In genomic region chr3:55494976-55495375, GRCh38 we compare ENCODE assay signal across 39 cellular contexts. TPM values are rescaled to one million over a fixed set of nuclear protein-coding genes. Genes with fewer than 3 reads are reported as not detected.
"Had no signal": no experiment of that assay in that cellular context is flagged by ENCODE, and none has a peak within 500 bp of the region (broad histone marks: within the 10 kb centered on the region; RNA-seq: fewer than 3 reads in every experiment).

No MANE protein-coding gene starts in this region.

- H3K36me3 Mint-ChIP-seq: activated CD4-positive, alpha-beta memory T cell treated with anti-CD3 and anti-CD28 coated beads for 36 hours; activated naive CD4-positive, alpha-beta T cell treated with anti-CD3 and anti-CD28 coated beads, Interleukin-2, amount 10 ng/mL, durations not matched to agents 7 days and 5 days; activated naive CD4-positive, alpha-beta T cell treated with anti-CD3 and anti-CD28 coated beads, Interleukin-2, amount 50 U/mL, for 24 hours; activated naive CD8-positive, alpha-beta T cell; activated naive CD8-positive, alpha-beta T cell treated with anti-CD3 and anti-CD28 coated beads, Interleukin-2, amount 10 ng/mL, durations not matched to agents 7 days and 5 days; brain had no signal

- H3K27me3 ChIP-seq: ascending aorta, cardiac muscle cell had no signal

- FAIRE-seq: bronchial epithelial cell, TTC549 had no signal

- H3K4me1 Mint-ChIP-seq: activated B cell treated with CpG ODN at 0.5 μM for 24 hours; activated CD4-positive, alpha-beta T cell treated with anti-CD3 and anti-CD28 coated beads, Interleukin-2, amount 10 ng/mL, durations not matched to agents 24 days and 14 days; activated naive CD4-positive, alpha-beta T cell treated with anti-CD3 and anti-CD28 coated beads, Interleukin-2, amount 10 ng/mL, durations not matched to agents 7 days and 5 days; activated naive CD4-positive, alpha-beta T cell treated with anti-CD3 and anti-CD28 coated beads, Interleukin-2, amount 50 U/mL, for 24 hours; activated naive CD8-positive, alpha-beta T cell treated with anti-CD3 and anti-CD28 coated beads, Interleukin-2, amount 10 ng/mL, durations not matched to agents 7 days and 5 days; activated naive CD8-positive, alpha-beta T cell treated with anti-CD3 and anti-CD28 coated beads, Interleukin-2, amount 50 U/mL, for 24 hours; central memory CD8-positive, alpha-beta T cell had no signal

- H3K27ac ChIP-seq: ascending aorta, cardiac muscle cell, VCaP had no signal

- H3K9me3 ChIP-seq: ascending aorta had no signal

- DNase-seq: activated B cell treated with CpG ODN at 0.5 μM for 24 hours; activated CD4-positive, alpha-beta memory T cell treated with anti-CD3 and anti-CD28 coated beads for 36 hours; activated CD4-positive, alpha-beta T cell treated with anti-CD3 and anti-CD28 coated beads for 4 hours; activated CD4-positive, alpha-beta T cell treated with anti-CD3 and anti-CD28 coated beads, Interleukin-2, amount 10 ng/mL, durations not matched to agents 24 days and 14 days; activated CD4-positive, alpha-beta T cell treated with anti-CD3 and anti-CD28 coated beads, Interleukin-2, amount 50 U/mL, for 1 hour; activated CD4-positive, alpha-beta T cell treated with anti-CD3 and anti-CD28 coated beads, Interleukin-2, amount 50 U/mL, for 4 hours; activated CD4-positive, CD25-positive, alpha-beta regulatory T cell treated with anti-CD3 and anti-CD28 coated beads, Interleukin-2, amount 50 U/mL, for 72 hours; activated CD8-positive, alpha-beta memory T cell treated with anti-CD3 and anti-CD28 coated beads, Interleukin-2, amount 50 U/mL, for 4 hours; activated CD8-positive, alpha-beta T cell treated with anti-CD3 and anti-CD28 coated beads for 36 hours; activated effector memory CD4-positive, alpha-beta T cell treated with Interleukin-2 at 50 U/mL for 16 hours; activated gamma-delta T cell; activated naive CD4-positive, alpha-beta T cell treated with anti-CD3 and anti-CD28 coated beads, Interleukin-2, amount 10 ng/mL, durations not matched to agents 7 days and 5 days; activated naive CD4-positive, alpha-beta T cell treated with Interleukin-2 at 50 U/mL for 16 hours; activated naive CD8-positive, alpha-beta T cell treated with anti-CD3 and anti-CD28 coated beads, Interleukin-2, amount 10 ng/mL, durations not matched to agents 7 days and 5 days; activated naive CD8-positive, alpha-beta T cell treated with anti-CD3 and anti-CD28 coated beads, Interleukin-2, amount 50 U/mL, for 24 hours; activated T-cell treated with anti-CD3 and anti-CD28 coated beads for 4 hours; activated T-cell treated with anti-CD3 and anti-CD28 coated beads, Interleukin-2, amount 50 U/mL, for 1 hour; activated T-cell treated with anti-CD3 and anti-CD28 coated beads, Interleukin-2, amount 50 U/mL, for 4 hours; activated T-cell treated with anti-CD3 and anti-CD28 coated beads, Interleukin-2, amount 50 U/mL, for 72 hours; amygdala; anterior cingulate cortex; caudate nucleus; cerebellar nuclear complex; T-helper 2 cell; T-helper 9 cell had no signal

- H3K4me3 Mint-ChIP-seq: activated B cell treated with CpG ODN at 0.5 μM for 24 hours; activated CD4-positive, alpha-beta memory T cell treated with anti-CD3 and anti-CD28 coated beads for 36 hours; activated CD4-positive, alpha-beta T cell treated with anti-CD3 and anti-CD28 coated beads, Interleukin-2, amount 10 ng/mL, durations not matched to agents 24 days and 14 days; activated CD8-positive, alpha-beta T cell treated with anti-CD3 and anti-CD28 coated beads for 36 hours; activated naive CD4-positive, alpha-beta T cell treated with anti-CD3 and anti-CD28 coated beads, Interleukin-2, amount 10 ng/mL, durations not matched to agents 7 days and 5 days; activated naive CD4-positive, alpha-beta T cell treated with anti-CD3 and anti-CD28 coated beads, Interleukin-2, amount 50 U/mL, for 24 hours; activated naive CD8-positive, alpha-beta T cell; activated naive CD8-positive, alpha-beta T cell treated with anti-CD3 and anti-CD28 coated beads, Interleukin-2, amount 10 ng/mL, durations not matched to agents 7 days and 5 days; activated naive CD8-positive, alpha-beta T cell treated with anti-CD3 and anti-CD28 coated beads, Interleukin-2, amount 50 U/mL, for 24 hours; activated T-cell treated with anti-CD3 and anti-CD28 coated beads, Interleukin-2, amount 50 U/mL, for 4 hours; activated T-cell treated with anti-CD3 and anti-CD28 coated beads, Interleukin-2, amount 50 U/mL, for 72 hours; activated T-helper 1 cell treated with anti-CD3 and anti-CD28 coated beads, Interleukin-12 subunit alpha, Interleukin-12 subunit beta, Interleukin-2, Interleukin-4 antibody, amounts not matched to agents 30 ng/mL and 10 ng/mL and 1 ng/mL, durations not matched to agents 14 hours and 24 hours and 36 hours; central memory CD8-positive, alpha-beta T cell; T-helper 1 cell treated with Interleukin-12 subunit alpha and Interleukin-12 subunit beta and Interleukin-4 antibody, amounts not matched to agents 30 μg/mL and 1 μg/mL, for 36 hours; T-helper 2 cell treated with Interferon-gamma antibody and Interleukin-4, amounts not matched to agents 5 μg/mL and 100 μg/mL, for 36 hours had no signal

- H3K4me3 ChIP-seq: ascending aorta, cardiac muscle cell had no signal

- H3K36me3 ChIP-seq: ascending aorta, cardiac muscle cell had no signal

- H3K27ac Mint-ChIP-seq: activated B cell treated with CpG ODN at 0.5 μM for 24 hours; activated CD4-positive, alpha-beta memory T cell treated with anti-CD3 and anti-CD28 coated beads for 36 hours; activated CD4-positive, alpha-beta T cell treated with anti-CD3 and anti-CD28 coated beads, Interleukin-2, amount 10 ng/mL, durations not matched to agents 24 days and 14 days; activated CD8-positive, alpha-beta T cell treated with anti-CD3 and anti-CD28 coated beads for 36 hours; activated naive CD4-positive, alpha-beta T cell treated with anti-CD3 and anti-CD28 coated beads, Interleukin-2, amount 10 ng/mL, durations not matched to agents 7 days and 5 days; activated naive CD4-positive, alpha-beta T cell treated with anti-CD3 and anti-CD28 coated beads, Interleukin-2, amount 50 U/mL, for 24 hours; activated naive CD8-positive, alpha-beta T cell; activated naive CD8-positive, alpha-beta T cell treated with anti-CD3 and anti-CD28 coated beads, Interleukin-2, amount 10 ng/mL, durations not matched to agents 7 days and 5 days; activated naive CD8-positive, alpha-beta T cell treated with anti-CD3 and anti-CD28 coated beads, Interleukin-2, amount 50 U/mL, for 24 hours; activated T-cell treated with anti-CD3 and anti-CD28 coated beads, Interleukin-2, amount 50 U/mL, for 72 hours; activated T-helper 1 cell treated with anti-CD3 and anti-CD28 coated beads, Interleukin-12 subunit alpha, Interleukin-12 subunit beta, Interleukin-2, Interleukin-4 antibody, amounts not matched to agents 30 ng/mL and 10 ng/mL and 1 ng/mL, durations not matched to agents 14 hours and 24 hours and 36 hours; activated T-helper 2 cell treated with anti-CD3 and anti-CD28 coated beads, Interferon-gamma antibody, Interleukin-2, Interleukin-4, amounts not matched to agents 10 μg/mL and 5 μg/mL and 100 μg/mL, durations not matched to agents 14 hours and 24 hours and 36 hours; brain; T-helper 1 cell treated with Interleukin-12 subunit alpha and Interleukin-12 subunit beta and Interleukin-4 antibody, amounts not matched to agents 30 μg/mL and 1 μg/mL, for 36 hours; T-helper 2 cell treated with Interferon-gamma antibody and Interleukin-4, amounts not matched to agents 5 μg/mL and 100 μg/mL, for 36 hours had no signal

- H3K4me1 ChIP-seq: ascending aorta had no signal

- ATAC-seq: activated CD8-positive, alpha-beta T cell treated with anti-CD3 and anti-CD28 coated beads for 36 hours; activated naive CD8-positive, alpha-beta T cell treated with anti-CD3 and anti-CD28 coated beads, Interleukin-2, amount 50 U/mL, for 24 hours; activated T-cell treated with anti-CD3 and anti-CD28 coated beads, Interleukin-2, amount 50 U/mL, for 4 hours; activated T-cell treated with anti-CD3 and anti-CD28 coated beads, Interleukin-2, amount 50 U/mL, for 72 hours had no signal

- H3K9me3 Mint-ChIP-seq: activated B cell treated with CpG ODN at 0.5 μM for 24 hours; activated CD4-positive, alpha-beta memory T cell treated with anti-CD3 and anti-CD28 coated beads for 36 hours; activated CD4-positive, alpha-beta T cell treated with anti-CD3 and anti-CD28 coated beads, Interleukin-2, amount 10 ng/mL, durations not matched to agents 24 days and 14 days; activated CD8-positive, alpha-beta T cell treated with anti-CD3 and anti-CD28 coated beads for 36 hours; activated naive CD4-positive, alpha-beta T cell treated with anti-CD3 and anti-CD28 coated beads, Interleukin-2, amount 10 ng/mL, durations not matched to agents 7 days and 5 days; activated naive CD8-positive, alpha-beta T cell treated with anti-CD3 and anti-CD28 coated beads, Interleukin-2, amount 10 ng/mL, durations not matched to agents 7 days and 5 days; activated naive CD8-positive, alpha-beta T cell treated with anti-CD3 and anti-CD28 coated beads, Interleukin-2, amount 50 U/mL, for 24 hours; activated T-cell treated with anti-CD3 and anti-CD28 coated beads, Interleukin-2, amount 50 U/mL, for 4 hours; activated T-cell treated with anti-CD3 and anti-CD28 coated beads, Interleukin-2, amount 50 U/mL, for 72 hours; activated T-helper 1 cell treated with anti-CD3 and anti-CD28 coated beads, Interleukin-12 subunit alpha, Interleukin-12 subunit beta, Interleukin-2, Interleukin-4 antibody, amounts not matched to agents 30 ng/mL and 10 ng/mL and 1 ng/mL, durations not matched to agents 14 hours and 24 hours and 36 hours; activated T-helper 2 cell treated with anti-CD3 and anti-CD28 coated beads, Interferon-gamma antibody, Interleukin-2, Interleukin-4, amounts not matched to agents 10 μg/mL and 5 μg/mL and 100 μg/mL, durations not matched to agents 14 hours and 24 hours and 36 hours; T-helper 1 cell treated with Interleukin-12 subunit alpha and Interleukin-12 subunit beta and Interleukin-4 antibody, amounts not matched to agents 30 μg/mL and 1 μg/mL, for 36 hours; T-helper 2 cell treated with Interferon-gamma antibody and Interleukin-4, amounts not matched to agents 5 μg/mL and 100 μg/mL, for 36 hours had no signal

RNA-seq across cellular contexts. Expression of gene WNT5A, which starts 7.9 kb away (rescaled TPM):
- total RNA-seq: activated B cell treated with CpG ODN at 0.5 μM for 24 hours; activated CD4-positive, alpha-beta memory T cell treated with anti-CD3 and anti-CD28 coated beads for 36 hours; activated CD4-positive, alpha-beta T cell treated with anti-CD3 and anti-CD28 coated beads, Interleukin-2, amount 10 ng/mL, durations not matched to agents 24 days and 14 days; activated CD8-positive, alpha-beta memory T cell treated with anti-CD3 and anti-CD28 coated beads for 36 hours; activated CD8-positive, alpha-beta T cell treated with anti-CD3 and anti-CD28 coated beads for 36 hours; activated naive CD8-positive, alpha-beta T cell treated with anti-CD3 and anti-CD28 coated beads, Interleukin-2, amount 10 ng/mL, durations not matched to agents 7 days and 5 days; activated T-helper 1 cell treated with anti-CD3 and anti-CD28 coated beads, Interleukin-12 subunit alpha, Interleukin-12 subunit beta, Interleukin-2, Interleukin-4 antibody, amounts not matched to agents 30 ng/mL and 10 ng/mL and 1 ng/mL, durations not matched to agents 14 hours and 24 hours and 36 hours had no signal
